28 cellular contexts compared by ENCODE assay signal in genomic region chr1:233094691-233095090, GRCh38.
DNase-seq lines count a peak whose midpoint lies in the region; ATAC-seq, FAIRE-seq and TF ChIP-seq lines count a peak whose summit lies in the region.
"Had no signal": no experiment of that assay in that cellular context is flagged by ENCODE, and none has a peak within 500 bp of the region (broad histone marks: within the 10 kb centered on the region; RNA-seq: fewer than 3 reads in every experiment).

No MANE protein-coding gene starts in this region.

- H3K27me3 ChIP-seq in astrocyte (ENCODE audit: insufficient read depth, low read length) = no peaks in the 10 kb centered on the region
- H3K27me3 ChIP-seq: MG63 had no signal

- ATAC-seq in Right ventricle myocardium superior (ENCODE audit: poor library complexity) (peak; percentile 27), left cardiac atrium (no peak), GM21825 (IDR thresholded peaks at IDR 0.05; ENCODE audit: unreplicated experiment) (no peak)
- ATAC-seq: CD8-positive, alpha-beta T cell; Panc1 had no signal

- no peak for TF ChIP-seq CTCF in astrocyte (IDR thresholded peaks at IDR 0.05; ENCODE audit: insufficient read depth, low read depth, low read length)
- TF ChIP-seq CTCF in glutamatergic neuron (IDR thresholded peaks at IDR 0.05; ENCODE audit: partially characterized antibody, unreplicated experiment) = no peak
- TF ChIP-seq CTCF in OCI-LY7 (conservative IDR thresholded peaks at IDR 0.05; ENCODE audit: low read length) = no peak

- H3K4me1 Mint-ChIP-seq in astrocyte (ENCODE audit: low read depth, unreplicated experiment) (no peaks in the 10 kb centered on the region), glutamatergic neuron (ENCODE audit: low read depth, unreplicated experiment) (peaks cover 52% of the 10 kb centered on the region)
- H3K4me1 Mint-ChIP-seq: B cell, H9 had no signal

- H3K36me3 ChIP-seq in astrocyte (ENCODE audit: insufficient read depth, low read length) (no peaks in the 10 kb centered on the region), OCI-LY7 (ENCODE audit: insufficient read depth, low read length) (peaks cover 5% of the 10 kb centered on the region; the same call in 1 of the 2 replicates)
- H3K36me3 ChIP-seq: MG63 had no signal

- H3K9me3 Mint-ChIP-seq in astrocyte (ENCODE audit: unreplicated experiment) (no peaks in the 10 kb centered on the region), glutamatergic neuron (ENCODE audit: unreplicated experiment) (peaks cover 6% of the 10 kb centered on the region)
- H3K9me3 Mint-ChIP-seq: CD8-positive, alpha-beta T cell; H9; HFFc6 had no signal

- no peak for DNase-seq in Right ventricle myocardium superior
- DNase-seq in left cardiac atrium = no peak
- DNase-seq in astrocyte (ENCODE audit: low read depth) = peak; percentile 63
- no peak for DNase-seq in glutamatergic neuron
- peak; percentile 54 for DNase-seq in renal cortical epithelial cell (ENCODE audit: low read depth)
- DNase-seq in NCI-H2029 (lab: John Stamatoyannopoulos, UW) = no peak
- DNase-seq in OCI-LY7 (ENCODE audit: low spot score) = no peak
- DNase-seq: Caco-2; CD8-positive, alpha-beta T cell; GM23248; H9; HFFc6; IMR-90; KG1; MG63; NCI-H1694; NCI-H2081; NCI-H2227 treated with DMSO at 0.1 percent for 48 hours; NCI-H526 treated with DMSO at 0.1 percent for 48 hours; SIG-M5 had no signal

- H3K36me3 Mint-ChIP-seq in astrocyte (ENCODE audit: low read depth, unreplicated experiment) (no peaks in the 10 kb centered on the region), glutamatergic neuron (ENCODE audit: unreplicated experiment) (no peaks in the 10 kb centered on the region)

- H3K27ac Mint-ChIP-seq in astrocyte (ENCODE audit: unreplicated experiment) (no peak overlapping the region), glutamatergic neuron (ENCODE audit: unreplicated experiment) (peak overlapping the region; percentile 57)
- H3K27ac Mint-ChIP-seq: B cell; CD8-positive, alpha-beta T cell; H9; HFFc6 had no signal

- no peak overlapping the region for H3K4me3 Mint-ChIP-seq in astrocyte (ENCODE audit: unreplicated experiment)
- peak overlapping the region; percentile 22 for H3K4me3 Mint-ChIP-seq in glutamatergic neuron (ENCODE audit: unreplicated experiment)
- H3K4me3 Mint-ChIP-seq: B cell; CD8-positive, alpha-beta T cell; H9; HFFc6 had no signal

- CTCF ChIA-PET in OCI-LY7 (lab: Charles Lee; ENCODE audit: unreplicated experiment) = no interaction called here

- no peak overlapping the region for H3K27ac ChIP-seq in astrocyte (ENCODE audit: low read depth, low read length)
- H3K27ac ChIP-seq in OCI-LY7 (ENCODE audit: low read depth, low read length, poor library complexity, severe bottlenecking) = no peak overlapping the region
- H3K27ac ChIP-seq: C4-2B, GM23248, RWPE1, SK-N-MC had no signal

- H2AFZ ChIP-seq in astrocyte (ENCODE audit: low read depth, low read length) (no peak overlapping the region), OCI-LY7 (ENCODE audit: low read length) (no peak overlapping the region)
- H2AFZ ChIP-seq: GM23248 had no signal

- no peaks in the 10 kb centered on the region for H4K20me1 ChIP-seq in astrocyte (ENCODE audit: insufficient read depth, low read length)
- H4K20me1 ChIP-seq in OCI-LY7 (ENCODE audit: insufficient read depth, low read length) = no peaks in the 10 kb centered on the region

- H3K4me1 ChIP-seq in astrocyte (ENCODE audit: insufficient read depth, low read length) = peaks cover 7% of the 10 kb centered on the region
- H3K4me1 ChIP-seq in OCI-LY7 (ENCODE audit: insufficient read depth, low read length, poor library complexity, severe bottlenecking) = no peaks in the 10 kb centered on the region
- H3K4me1 ChIP-seq: Caco-2 had no signal

- FAIRE-seq in astrocyte (lab: Jason Lieb, UNC) = no peak
- FAIRE-seq: A204.1, G401.6 had no signal

- no peaks in the 10 kb centered on the region for H3K9me2 ChIP-seq in OCI-LY7 (ENCODE audit: insufficient read depth, low read length)

- H3K27me3 Mint-ChIP-seq in astrocyte (ENCODE audit: low read depth, unreplicated experiment) = no peaks in the 10 kb centered on the region
- no peaks in the 10 kb centered on the region for H3K27me3 Mint-ChIP-seq in glutamatergic neuron (ENCODE audit: unreplicated experiment)
- H3K27me3 Mint-ChIP-seq: B cell had no signal

- no peaks in the 10 kb centered on the region for H3K9me3 ChIP-seq in astrocyte (ENCODE audit: insufficient read depth, low read depth, low read length)
- H3K9me3 ChIP-seq in OCI-LY7 (ENCODE audit: low read length) = no peaks in the 10 kb centered on the region
- H3K9me3 ChIP-seq: Caco-2, MG63 had no signal

- H3K4me2 ChIP-seq in astrocyte (ENCODE audit: low read length) (no peak overlapping the region), OCI-LY7 (ENCODE audit: low read length) (no peak overlapping the region)

- BruUV-seq in OCI-LY7 (replicated peaks; lab: Mats Ljungman, UMichigan) = no TSS peak

- POLR2A ChIA-PET in OCI-LY7 (lab: Charles Lee) = interaction anchor here (1.0 kb wide), 1 partner anchor 79 kb away, joined by 3 read pairs; no protein-coding TSS in a partner anchor

- no peak overlapping the region for H3K9ac ChIP-seq in astrocyte (ENCODE audit: low read length)
- H3K9ac ChIP-seq: GM23248 had no signal

- H3K4me3 ChIP-seq in astrocyte (ENCODE audit: insufficient read depth, low read depth, low read length) = no peak overlapping the region
- H3K4me3 ChIP-seq in OCI-LY7 (ENCODE audit: low read depth, low read length, poor library complexity, severe bottlenecking) = no peak overlapping the region
- H3K4me3 ChIP-seq: GM23248, MG63, SK-N-MC had no signal

- no peaks in the 10 kb centered on the region for H3K79me2 ChIP-seq in astrocyte (ENCODE audit: insufficient read depth, low read length)
- H3K79me2 ChIP-seq in OCI-LY7 (ENCODE audit: insufficient read depth, low read depth, low read length) = no peaks in the 10 kb centered on the region

- intact Hi-C loops in Right ventricle myocardium superior (cut with DNase I) (no loop called here), left cardiac atrium (cut with DNase I) (no loop called here), OCI-LY7 (cut with micrococcal nuclease; ENCODE audit: unreplicated experiment) (no loop called here)

Comparison
In these comparisons a context has a peak if more than half of its experiments do, and no peak if none do; other contexts are left out.
1. DNase-seq: peak in astrocyte (single experiment) and renal cortical epithelial cell (single experiment); none in Right ventricle myocardium superior (single experiment), left cardiac atrium (single experiment), glutamatergic neuron (single experiment), NCI-H2029 (single experiment) and OCI-LY7 (single experiment).